12 cellular contexts compared by ENCODE assay signal in the genomic region with DNA sequence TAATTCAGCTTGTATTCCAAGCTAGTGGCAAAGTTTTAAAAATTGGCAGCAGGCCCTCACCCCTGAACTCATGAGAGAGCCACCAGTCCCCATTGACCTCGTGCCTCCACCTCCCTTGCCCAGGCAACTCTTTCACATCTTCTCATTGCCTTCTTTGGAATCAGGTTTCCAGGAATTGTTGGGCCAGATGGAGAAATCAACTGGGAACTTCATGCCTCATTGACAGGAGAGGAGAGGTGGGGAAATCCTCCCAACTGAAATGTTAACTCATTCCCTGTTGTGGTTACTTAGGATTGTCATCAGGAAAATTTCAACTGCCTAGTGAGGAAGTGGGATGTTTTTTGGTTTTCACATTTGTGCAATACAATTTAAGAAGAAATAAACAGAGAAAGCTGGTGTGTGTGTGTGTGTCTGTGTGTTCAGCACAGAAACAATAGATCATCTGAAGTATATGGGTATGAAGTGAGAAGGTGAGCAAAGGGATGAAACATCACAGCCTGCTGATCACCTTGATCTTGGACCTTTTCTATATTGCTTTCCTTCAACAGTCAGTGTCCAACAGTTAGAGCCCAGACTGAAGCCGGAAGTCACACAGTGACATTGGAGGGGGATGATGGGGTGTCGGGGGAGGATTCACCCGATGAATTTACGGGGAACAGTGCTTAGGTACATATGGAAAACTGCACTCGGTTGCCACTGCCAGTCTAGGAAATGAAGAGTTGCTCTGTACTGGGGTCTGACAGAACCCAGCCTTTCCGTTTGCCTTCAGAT.
DNase-seq lines count a peak whose midpoint lies in the region; ATAC-seq and TF ChIP-seq lines count a peak whose summit lies in the region.
"Had no signal": no experiment of that assay in that cellular context is flagged by ENCODE, and none has a peak within 500 bp of the region (broad histone marks: within the 10 kb centered on the region; RNA-seq: fewer than 3 reads in every experiment).

No MANE protein-coding gene starts in this region.

- DNase-seq in NCI-H226 (peak; percentile 76), renal cortical epithelial cell (ENCODE audit: low read depth) (peak; percentile 97), psoas muscle (no peak)
- no peak for DNase-seq in CD4-positive, alpha-beta memory T cell
- DNase-seq in NK-92 treated with Interleukin-12 subunit alpha and Interleukin-12 subunit beta, amount 100 ng/mL, for 24 hours (lab: John Stamatoyannopoulos, UW) = no peak
- DNase-seq in activated CD8-positive, alpha-beta memory T cell treated with anti-CD3 and anti-CD28 coated beads, Interleukin-2, amount 10 ng/mL, durations not matched to agents 7 days and 5 days = no peak
- DNase-seq: activated CD4-positive, alpha-beta T cell treated with anti-CD3 and anti-CD28 coated beads, Interleukin-2, amount 10 ng/mL, durations not matched to agents 7 days and 5 days; anterior cingulate cortex; NCI-H1436; SHP77 treated with DMSO at 0.1 percent for 48 hours had no signal

- ATAC-seq in GM18868 (IDR thresholded peaks at IDR 0.05; ENCODE audit: unreplicated experiment) (peak; percentile 23), HG02623 (IDR thresholded peaks at IDR 0.05; ENCODE audit: unreplicated experiment) (peak; percentile 7), psoas muscle (no peak)
- ATAC-seq in activated CD8-positive, alpha-beta memory T cell treated with anti-CD3 and anti-CD28 coated beads, Interleukin-2, amount 10 ng/mL, durations not matched to agents 7 days and 5 days = no peak

- no peaks in the 10 kb centered on the region for H3K4me1 ChIP-seq in psoas muscle
- no peaks in the 10 kb centered on the region for H3K4me1 ChIP-seq in CD4-positive, alpha-beta memory T cell (ENCODE audit: insufficient read depth, low read length)

- H3K36me3 ChIP-seq in psoas muscle (ENCODE audit: insufficient read depth in 1 of 2, low read depth in 1 of 2) = no peaks in the 10 kb centered on the region
- no peaks in the 10 kb centered on the region for H3K36me3 ChIP-seq in CD4-positive, alpha-beta memory T cell (ENCODE audit: insufficient read depth, low read length)

- CTCF ChIA-PET in CD4-positive, alpha-beta memory T cell (lab: Charles Lee; ENCODE audit: partially characterized antibody) = no interaction called here
- CTCF ChIA-PET in activated CD8-positive, alpha-beta memory T cell treated with anti-CD3 and anti-CD28 coated beads, Interleukin-2, amount 10 ng/mL, durations not matched to agents 7 days and 5 days (lab: Charles Lee) = no interaction called here

- intact Hi-C loops in psoas muscle (cut with DNase I) = no loop called here
- intact Hi-C loops in CD4-positive, alpha-beta memory T cell (cut with micrococcal nuclease) = no loop called here

- H3K36me3 Mint-ChIP-seq in CD4-positive, alpha-beta memory T cell = no peaks in the 10 kb centered on the region
- no peaks in the 10 kb centered on the region for H3K36me3 Mint-ChIP-seq in activated CD8-positive, alpha-beta memory T cell treated with anti-CD3 and anti-CD28 coated beads, Interleukin-2, amount 10 ng/mL, durations not matched to agents 7 days and 5 days

- H3K9me3 Mint-ChIP-seq in CD4-positive, alpha-beta memory T cell = peaks cover 0 to 9% (median under 1%) of the 10 kb centered on the region in 8 donors
- H3K9me3 Mint-ChIP-seq in activated CD8-positive, alpha-beta memory T cell treated with anti-CD3 and anti-CD28 coated beads, Interleukin-2, amount 10 ng/mL, durations not matched to agents 7 days and 5 days (ENCODE audit: low read depth) = no peaks in the 10 kb centered on the region

- no peak overlapping the region for H3K4me3 Mint-ChIP-seq in CD4-positive, alpha-beta memory T cell
- no peak overlapping the region for H3K4me3 Mint-ChIP-seq in activated CD8-positive, alpha-beta memory T cell treated with anti-CD3 and anti-CD28 coated beads, Interleukin-2, amount 10 ng/mL, durations not matched to agents 7 days and 5 days
- H3K4me3 Mint-ChIP-seq: activated CD4-positive, alpha-beta T cell treated with anti-CD3 and anti-CD28 coated beads, Interleukin-2, amount 10 ng/mL, durations not matched to agents 7 days and 5 days had no signal

- no peak overlapping the region for H3K27ac Mint-ChIP-seq in CD4-positive, alpha-beta memory T cell
- no peak overlapping the region for H3K27ac Mint-ChIP-seq in activated CD8-positive, alpha-beta memory T cell treated with anti-CD3 and anti-CD28 coated beads, Interleukin-2, amount 10 ng/mL, durations not matched to agents 7 days and 5 days
- H3K27ac Mint-ChIP-seq: activated CD4-positive, alpha-beta T cell treated with anti-CD3 and anti-CD28 coated beads, Interleukin-2, amount 10 ng/mL, durations not matched to agents 7 days and 5 days had no signal

- H3K27ac ChIP-seq in psoas muscle = no peak overlapping the region
- no peak overlapping the region for H3K27ac ChIP-seq in CD4-positive, alpha-beta memory T cell (ENCODE audit: low read depth, low read length)

- no peaks in the 10 kb centered on the region for H3K9me3 ChIP-seq in psoas muscle
- no peaks in the 10 kb centered on the region for H3K9me3 ChIP-seq in CD4-positive, alpha-beta memory T cell (ENCODE audit: control insufficient read depth in 1 of 2, low read length in 2 of 2)

- TF ChIP-seq CTCF in psoas muscle (IDR thresholded peaks at IDR 0.05) = no peak

- no peaks in the 10 kb centered on the region for H3K4me1 Mint-ChIP-seq in CD4-positive, alpha-beta memory T cell
- H3K4me1 Mint-ChIP-seq in activated CD8-positive, alpha-beta memory T cell treated with anti-CD3 and anti-CD28 coated beads, Interleukin-2, amount 10 ng/mL, durations not matched to agents 7 days and 5 days = peaks cover 9% of the 10 kb centered on the region

- 84 to 85% (median 85%) methylated on average over 7 of the region's 7 CpGs for WGBS in psoas muscle, 3 donors

- H3K27me3 ChIP-seq in psoas muscle (ENCODE audit: insufficient read depth in 3 of 3, low read length in 2 of 3) = no peaks in the 10 kb centered on the region
- no peaks in the 10 kb centered on the region for H3K27me3 ChIP-seq in CD4-positive, alpha-beta memory T cell (ENCODE audit: insufficient read depth, low read length)

- no peak overlapping the region for H3K4me3 ChIP-seq in psoas muscle
- no peak overlapping the region for H3K4me3 ChIP-seq in CD4-positive, alpha-beta memory T cell (ENCODE audit: low read length in 2 of 2)

- POLR2A ChIA-PET in CD4-positive, alpha-beta memory T cell (lab: Charles Lee; ENCODE audit: partially characterized antibody) = no interaction called here

- no peaks in the 10 kb centered on the region for H3K27me3 Mint-ChIP-seq in CD4-positive, alpha-beta memory T cell
- H3K27me3 Mint-ChIP-seq in activated CD8-positive, alpha-beta memory T cell treated with anti-CD3 and anti-CD28 coated beads, Interleukin-2, amount 10 ng/mL, durations not matched to agents 7 days and 5 days = no peaks in the 10 kb centered on the region
- H3K27me3 Mint-ChIP-seq: activated CD4-positive, alpha-beta T cell treated with anti-CD3 and anti-CD28 coated beads, Interleukin-2, amount 10 ng/mL, durations not matched to agents 7 days and 5 days had no signal

Comparison
In these comparisons a context has a peak if more than half of its experiments do, and no peak if none do; other contexts are left out.
1. ATAC-seq: peak in GM18868 (single experiment) and HG02623 (single experiment); none in psoas muscle (0 of 4) and activated CD8-positive, alpha-beta memory T cell treated with anti-CD3 and anti-CD28 coated beads, Interleukin-2, amount 10 ng/mL, durations not matched to agents 7 days and 5 days (single experiment).
2. DNase-seq: peak in NCI-H226 (single experiment) and renal cortical epithelial cell (single experiment); none in psoas muscle (0 of 2), CD4-positive, alpha-beta memory T cell (0 of 5), NK-92 treated with Interleukin-12 subunit alpha and Interleukin-12 subunit beta, amount 100 ng/mL, for 24 hours (single experiment) and activated CD8-positive, alpha-beta memory T cell treated with anti-CD3 and anti-CD28 coated beads, Interleukin-2, amount 10 ng/mL, durations not matched to agents 7 days and 5 days (single experiment).